In the genomic region with DNA sequence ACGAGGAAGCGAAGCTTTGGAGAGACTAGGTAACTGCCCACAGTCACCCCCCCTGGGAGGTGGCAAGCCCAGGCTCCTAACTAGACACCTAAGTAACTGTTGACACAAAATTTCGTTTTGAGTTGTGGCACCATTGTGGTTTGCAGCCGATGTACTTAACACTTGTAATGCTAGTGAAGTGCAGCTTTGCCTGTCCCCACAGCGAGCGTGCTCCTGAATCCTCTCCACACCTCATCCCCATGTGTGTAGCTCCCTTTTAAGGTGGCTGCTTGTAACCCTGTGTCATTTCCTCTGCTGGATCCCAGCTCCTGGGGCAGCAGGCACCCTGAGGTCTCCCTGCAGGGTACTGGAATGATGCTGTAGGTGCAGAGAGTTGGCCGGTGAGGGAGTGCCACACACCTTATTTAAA, we compare ENCODE assay signal across 10 cellular contexts.
DNase-seq lines count a peak whose midpoint lies in the region; ATAC-seq and TF ChIP-seq lines count a peak whose summit lies in the region.
"Had no signal": no experiment of that assay in that cellular context is flagged by ENCODE, and none has a peak within 500 bp of the region (broad histone marks: within the 10 kb centered on the region; RNA-seq: fewer than 3 reads in every experiment).

No MANE protein-coding gene starts in this region.

- no peaks in the 10 kb centered on the region for H3K36me3 ChIP-seq in GM06990 (ENCODE audit: control insufficient read depth, insufficient read depth, low read length)

- no peak overlapping the region for H3K27ac ChIP-seq in substantia nigra (ENCODE audit: low read depth, low read length, poor library complexity, severe bottlenecking)

- TF ChIP-seq CTCF in GM06990 (IDR thresholded peaks at IDR 0.05; ENCODE audit: insufficient read depth, low read length, poor library complexity, severe bottlenecking): no peak

- H3K4me3 ChIP-seq in GM06990 (replicated peaks; ENCODE audit: low read depth, low read length): peak overlapping the region; percentile 35; the same call in 1 of the 2 replicates

- ATAC-seq in GM19452 (IDR thresholded peaks at IDR 0.05; ENCODE audit: unreplicated experiment) (peak; percentile 65), HG03064 (IDR thresholded peaks at IDR 0.05; ENCODE audit: low read depth, unreplicated experiment) (peak; percentile 52)
- ATAC-seq: CD8-positive, alpha-beta T cell had no signal

- no peaks in the 10 kb centered on the region for H3K27me3 ChIP-seq in GM06990 (replicated peaks; ENCODE audit: control insufficient read depth, insufficient read depth, low read length)

- DNase-seq in GM06990 (ENCODE audit: extremely low read depth, insufficient read length): peak; percentile 62
- peak; percentile 73 for DNase-seq in RPMI8226
- no peak for DNase-seq in pons (ENCODE audit: low spot score)
- no peak for DNase-seq in NCI-H524 (lab: John Stamatoyannopoulos, UW)
- DNase-seq in occipital lobe (lab: John Stamatoyannopoulos, UW): no peak
- DNase-seq in substantia nigra (lab: John Stamatoyannopoulos, UW): no peak
- DNase-seq: activated effector memory CD4-positive, alpha-beta T cell treated with Interleukin-2 at 50 U/mL for 16 hours; CD8-positive, alpha-beta T cell had no signal

Comparison
In these comparisons a context has a peak if more than half of its experiments do, and no peak if none do; other contexts are left out.
1. DNase-seq: peak in GM06990 (single experiment) and RPMI8226 (single experiment); none in pons (single experiment), NCI-H524 (0 of 2), occipital lobe (single experiment) and substantia nigra (0 of 49).